Comparison of ENCODE assay signal across 17 cellular contexts in the genomic region with DNA sequence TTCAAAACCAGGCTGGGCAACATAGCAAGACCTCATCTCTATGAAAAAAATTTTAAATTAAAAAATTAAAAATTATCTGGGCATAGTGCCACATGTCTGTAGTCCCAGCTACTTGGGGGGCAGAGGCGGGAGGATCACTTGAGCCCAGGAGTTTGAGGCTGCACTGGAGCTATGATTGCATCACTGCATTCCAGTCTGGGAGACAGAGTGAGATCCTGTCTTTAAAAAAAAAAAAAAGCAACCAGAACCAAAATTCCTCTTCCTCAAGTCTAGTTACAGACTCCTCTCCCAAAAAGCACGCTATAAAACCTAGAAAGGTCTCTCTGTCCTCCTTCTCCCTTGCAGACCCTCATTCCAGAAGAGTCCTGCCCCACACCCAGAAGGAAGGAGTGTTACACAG. TPM values are rescaled to one million over a fixed set of nuclear protein-coding genes. Genes with fewer than 3 reads are reported as not detected.
DNase-seq lines count a peak whose midpoint lies in the region; ATAC-seq and TF ChIP-seq lines count a peak whose summit lies in the region.
"Had no signal": no experiment of that assay in that cellular context is flagged by ENCODE, and none has a peak within 500 bp of the region (broad histone marks: within the 10 kb centered on the region; RNA-seq: fewer than 3 reads in every experiment).

No MANE protein-coding gene starts in this region.

- H3K27ac ChIP-seq in fibroblast of lung (ENCODE audit: insufficient read depth, low read length) = peak overlapping the region; percentile 6
- no peak overlapping the region for H3K27ac ChIP-seq in PC-9
- H3K27ac ChIP-seq: SJCRH30 had no signal

- no peaks in the 10 kb centered on the region for H3K9me3 ChIP-seq in fibroblast of lung (ENCODE audit: control insufficient read depth, insufficient read depth, low read depth, low read length)
- H3K9me3 ChIP-seq in PC-9 (ENCODE audit: insufficient read depth, low read depth) = no peaks in the 10 kb centered on the region
- H3K9me3 ChIP-seq: SJCRH30 had no signal

- BruUV-seq in PC-9 (replicated peaks; lab: Mats Ljungman, UMichigan) = no TSS peak

- H3K9me2 ChIP-seq in PC-9 (ENCODE audit: insufficient read depth) = no peaks in the 10 kb centered on the region

- CTCF ChIA-PET in PC-9 (lab: Charles Lee) = interaction anchor here (0.8 kb wide), 1 partner anchor 20 kb away, joined by 3 read pairs; no protein-coding TSS in a partner anchor

- H4K20me1 ChIP-seq in fibroblast of lung (ENCODE audit: control insufficient read depth, extremely low read depth, insufficient read depth, low read length) (no peaks in the 10 kb centered on the region), PC-9 (ENCODE audit: insufficient read depth) (no peaks in the 10 kb centered on the region)

- H3K4me3 ChIP-seq in AG10803 (ENCODE audit: low read length) (no peak overlapping the region), fibroblast of lung (replicated peaks in 1 of 4; ENCODE audit: control extremely low read depth in 1 of 4, insufficient read depth in 1 of 4, low read depth in 3 of 4, low read length in 4 of 4) (no peak overlapping the region), PC-9 (no peak overlapping the region)
- H3K4me3 ChIP-seq: SJCRH30 had no signal

- intact Hi-C loops in PC-9 (cut with micrococcal nuclease; ENCODE audit: unreplicated experiment) = no loop called here

- H3K27me3 ChIP-seq in fibroblast of lung (ENCODE audit: control insufficient read depth, insufficient read depth, low read length) = no peaks in the 10 kb centered on the region
- no peaks in the 10 kb centered on the region for H3K27me3 ChIP-seq in PC-9 (ENCODE audit: insufficient read depth, low read depth)
- H3K27me3 ChIP-seq: SJCRH30 had no signal

- TF ChIP-seq CTCF in AG10803 (conservative IDR thresholded peaks at IDR 0.05; ENCODE audit: low read length) = no peak
- TF ChIP-seq CTCF in fibroblast of lung (conservative IDR thresholded peaks at IDR 0.05 in 1 of 2, IDR thresholded peaks at IDR 0.05 in 1 of 2; ENCODE audit: low read depth in 1 of 2, low read length in 2 of 2) = no peak
- TF ChIP-seq CTCF in PC-9 (conservative IDR thresholded peaks at IDR 0.05) = no peak

- H3K4me2 ChIP-seq in fibroblast of lung (ENCODE audit: extremely low read depth, insufficient read depth, low read length) = no peak overlapping the region
- no peak overlapping the region for H3K4me2 ChIP-seq in PC-9

- no peaks in the 10 kb centered on the region for H3K79me2 ChIP-seq in fibroblast of lung (ENCODE audit: control insufficient read depth, insufficient read depth, low read length)
- no peaks in the 10 kb centered on the region for H3K79me2 ChIP-seq in PC-9 (ENCODE audit: low read depth)

- H3F3A ChIP-seq in PC-9 (ENCODE audit: insufficient read depth, low read depth) = no peaks in the 10 kb centered on the region

- no peak for ATAC-seq in GM19035 (IDR thresholded peaks at IDR 0.05; ENCODE audit: unreplicated experiment)
- ATAC-seq: right cardiac atrium had no signal

- DNase-seq in AG10803 (ENCODE audit: low read depth) (peak; percentile 74), NCI-H226 (peak; percentile 64), fibroblast of lung (ENCODE audit: low read depth in 2 of 2) (peak; percentile 70 to 73), myocyte (ENCODE audit: low read depth) (peak; percentile 43), HuH-7.5 (ENCODE audit: low spot score) (no peak), PC-9 (no peak)
- DNase-seq in stimulated activated CD4-positive, alpha-beta T cell treated with anti-CD3 and anti-CD28 coated beads, Interleukin-4, amount 100 ng/mL, for 1 hour = no peak
- DNase-seq: activated CD4-positive, alpha-beta T cell treated with anti-CD3 and anti-CD28 coated beads for 1 hour; glutamatergic neuron; MV-4-11; NCI-H1930; NCI-H510A; right cardiac atrium; SJCRH30; stimulated activated CD4-positive, alpha-beta T cell treated with anti-CD3 and anti-CD28 coated beads, Interleukin-1b, Interleukin-23, amount 100 ng/mL, for 48 hours; T-helper 9 cell had no signal

- POLR2A ChIA-PET in PC-9 (lab: Charles Lee; ENCODE audit: unreplicated experiment) = no interaction called here

- H3K4me1 ChIP-seq in fibroblast of lung (ENCODE audit: control insufficient read depth, extremely low read depth, insufficient read depth, low read length) (peaks cover 2% of the 10 kb centered on the region), PC-9 (replicated peaks; ENCODE audit: insufficient read depth) (no peaks in the 10 kb centered on the region)

- H3K9ac ChIP-seq in fibroblast of lung (ENCODE audit: insufficient read depth, low read length) = no peak overlapping the region

- H2AFZ ChIP-seq in fibroblast of lung (ENCODE audit: low read length) (peak overlapping the region; percentile 30), PC-9 (no peak overlapping the region)

- H3K36me3 ChIP-seq in fibroblast of lung (ENCODE audit: control insufficient read depth, insufficient read depth, low read length) (no peaks in the 10 kb centered on the region), PC-9 (ENCODE audit: low read depth) (no peaks in the 10 kb centered on the region)
- H3K36me3 ChIP-seq: SJCRH30 had no signal

RNA-seq across cellular contexts. Expression of a gene that starts 23.9 kb away (rescaled TPM):
- total RNA-seq in fibroblast of lung (33.1 and 53.8 TPM in 2 replicates), myocyte (8.8 and 10.6 TPM in 2 replicates), PC-9 (2021) (not detected in 2 replicates)
- polyA plus RNA-seq in fibroblast of lung = 28.5 and 35.0 TPM in 2 replicates
- 13.5 and 17.8 TPM in 2 replicates for polyA plus RNA-seq in fibroblast of lung (2012)
- polyA minus RNA-seq in fibroblast of lung (ENCODE audit: low replicate concordance) = 2.8 and 4.1 TPM in 2 replicates
- polyA plus RNA-seq in myocyte (2012) = 14.5 TPM

RNA-seq across cellular contexts. Expression of a gene that starts 28.4 kb away (rescaled TPM):
- 34.9 and 36.5 TPM in 2 replicates for total RNA-seq in fibroblast of lung
- polyA plus RNA-seq in fibroblast of lung = 11.2 and 14.8 TPM in 2 replicates
- polyA plus RNA-seq in fibroblast of lung (2012) = 8.4 and 11.7 TPM in 2 replicates
- polyA minus RNA-seq in fibroblast of lung (ENCODE audit: low replicate concordance) = 6.5 and 9.2 TPM in 2 replicates
- 29.8 and 31.4 TPM in 2 replicates for total RNA-seq in myocyte
- polyA plus RNA-seq in myocyte (2012) = 6.5 TPM
- 39.4 and 47.2 TPM in 2 replicates for total RNA-seq in PC-9 (2021)

Comparison
In these comparisons a context has a peak if more than half of its experiments do, and no peak if none do; other contexts are left out.
1. DNase-seq: peak in AG10803 (single experiment), NCI-H226 (single experiment), fibroblast of lung (2 of 2) and myocyte (single experiment); none in stimulated activated CD4-positive, alpha-beta T cell treated with anti-CD3 and anti-CD28 coated beads, Interleukin-4, amount 100 ng/mL, for 1 hour (single experiment), HuH-7.5 (single experiment) and PC-9 (0 of 2).